In genomic region chr15:29917600-29918597, GRCh38 we compare ENCODE assay signal across 1 cellular context.
TF ChIP-seq lines count a peak whose summit lies in the region.

No MANE protein-coding gene starts in this region.

TF ChIP-seq in HepG2, 621 proteins besides CTCF, POLR2A, EP300 and RAD21 (continued from another document):
- TF ChIP-seq ELK4 (CRISPR knock-in tag; IDR thresholded peaks at IDR 0.05; ENCODE audit: borderline replicate concordance) (no peak), NR3C1 (CRISPR knock-in tag; IDR thresholded peaks at IDR 0.05) (no peak), MIXL1 (CRISPR knock-in tag; IDR thresholded peaks at IDR 0.05) (no peak), CC2D1A (CRISPR knock-in tag; IDR thresholded peaks at IDR 0.05) (no peak), SMARCE1 (IDR thresholded peaks at IDR 0.05; ENCODE audit: borderline replicate concordance) (no peak), ZNF788 (CRISPR knock-in tag; IDR thresholded peaks at IDR 0.05; ENCODE audit: borderline replicate concordance) (no peak), SRY (CRISPR knock-in tag; IDR thresholded peaks at IDR 0.05) (no peak), ARID3A (IDR thresholded peaks at IDR 0.05; ENCODE audit: low read depth, low read length) (no peak), SALL2 (CRISPR knock-in tag; IDR thresholded peaks at IDR 0.05) (no peak)
